In the genomic region with DNA sequence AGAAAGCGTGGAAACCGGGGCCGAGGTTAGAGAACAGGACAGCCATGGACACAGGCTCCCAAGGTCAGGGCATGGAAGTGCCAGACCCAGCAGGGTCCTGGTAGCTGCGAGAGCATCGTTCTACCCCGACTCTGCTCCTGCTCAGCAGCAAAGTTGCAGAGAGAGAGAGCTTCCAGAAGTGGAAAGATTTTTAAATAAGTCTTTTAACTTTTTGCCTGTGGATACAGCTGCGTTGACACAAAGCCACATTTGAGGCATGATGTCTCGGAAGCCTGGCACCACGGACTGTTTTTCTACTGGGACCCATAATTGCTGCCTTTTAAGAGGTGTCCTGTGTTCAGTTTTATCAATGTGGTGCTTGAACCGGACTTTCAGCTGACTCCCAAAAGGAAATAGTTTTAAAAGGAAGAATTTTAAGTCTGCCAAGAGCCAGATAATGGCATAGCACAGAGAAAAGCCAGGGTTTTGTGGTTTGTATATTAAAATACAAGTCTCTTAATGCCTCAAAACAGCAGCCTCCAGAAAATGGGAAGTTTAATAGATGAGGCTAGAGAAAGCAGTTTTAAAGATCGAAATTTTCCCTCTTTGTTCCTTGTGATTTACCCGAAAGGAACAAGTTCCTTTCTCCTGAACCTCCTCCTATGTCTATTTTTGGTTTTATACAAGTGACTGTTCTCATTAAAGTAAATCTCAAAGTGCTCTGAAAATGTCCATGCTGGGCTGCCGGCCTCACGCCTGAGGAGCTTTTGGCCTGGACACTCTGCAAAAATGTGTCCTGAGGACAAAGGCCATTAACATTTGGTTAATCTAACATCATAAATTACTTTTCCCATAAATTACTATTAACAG, we compare ENCODE assay signal across 8 cellular contexts.
DNase-seq lines count a peak whose midpoint lies in the region; ATAC-seq, FAIRE-seq and TF ChIP-seq lines count a peak whose summit lies in the region.
"Had no signal": no experiment of that assay in that cellular context is flagged by ENCODE, and none has a peak within 500 bp of the region (broad histone marks: within the 10 kb centered on the region; RNA-seq: fewer than 3 reads in every experiment).

No MANE protein-coding gene starts in this region.

- H3K4me1 Mint-ChIP-seq in astrocyte (ENCODE audit: low read depth, unreplicated experiment), result peaks cover 14% of the 10 kb centered on the region

- peak; percentile 56 for DNase-seq in astrocyte (ENCODE audit: low read depth)
- peak in 1 of 2 donors; percentile 32 for DNase-seq in heart right ventricle
- peak; percentile 18 for DNase-seq in occipital lobe (lab: John Stamatoyannopoulos, UW)
- DNase-seq in upper lobe of right lung, result no peak
- DNase-seq in germinal center (ENCODE audit: low spot score), result no peak
- DNase-seq in NCI-H510A (lab: John Stamatoyannopoulos, UW), result no peak
- DNase-seq: activated CD4-positive, alpha-beta T cell treated with anti-CD3 and anti-CD28 coated beads, Interleukin-2, amount 50 U/mL, for 1 hour had no signal

- no peak overlapping the region for H3K27ac ChIP-seq in astrocyte (ENCODE audit: low read depth, low read length)
- H3K27ac ChIP-seq in heart right ventricle, result peak overlapping the region; percentile 37 to 88 (median 63)
- peak overlapping the region; percentile 70 for H3K27ac ChIP-seq in upper lobe of right lung

- H3K9me3 Mint-ChIP-seq in astrocyte (ENCODE audit: unreplicated experiment), result peaks cover 7% of the 10 kb centered on the region

- peaks cover 11% of the 10 kb centered on the region for H3K36me3 Mint-ChIP-seq in astrocyte (ENCODE audit: low read depth, unreplicated experiment)

- no peak overlapping the region for H3K4me3 Mint-ChIP-seq in astrocyte (ENCODE audit: unreplicated experiment)

- H3K9ac ChIP-seq in astrocyte (ENCODE audit: low read length), result no peak overlapping the region

- H4K20me1 ChIP-seq in astrocyte (ENCODE audit: insufficient read depth, low read length), result no peaks in the 10 kb centered on the region

- no peak overlapping the region for H3K27ac Mint-ChIP-seq in astrocyte (ENCODE audit: unreplicated experiment)

- H3K36me3 ChIP-seq in astrocyte (ENCODE audit: insufficient read depth, low read length) (no peaks in the 10 kb centered on the region), heart right ventricle (no peaks in the 10 kb centered on the region), upper lobe of right lung (no peaks in the 10 kb centered on the region)

- H3K9me3 ChIP-seq in astrocyte (ENCODE audit: insufficient read depth, low read depth, low read length), result no peaks in the 10 kb centered on the region
- peaks cover 0 to 4% (median 0%) of the 10 kb centered on the region in 11 donors for H3K9me3 ChIP-seq in heart right ventricle
- no peaks in the 10 kb centered on the region for H3K9me3 ChIP-seq in upper lobe of right lung

- H3K4me3 ChIP-seq in astrocyte (ENCODE audit: insufficient read depth, low read depth, low read length) (no peak overlapping the region), heart right ventricle (peak overlapping the region in 5 of 10 donors; percentile 1 to 8 (median 6)), upper lobe of right lung (no peak overlapping the region)

- H3K27me3 Mint-ChIP-seq in astrocyte (ENCODE audit: low read depth, unreplicated experiment), result peaks cover 2% of the 10 kb centered on the region

- TF ChIP-seq CTCF in astrocyte (IDR thresholded peaks at IDR 0.05; ENCODE audit: insufficient read depth, low read depth, low read length) (no peak), heart right ventricle (IDR thresholded peaks at IDR 0.05) (no peak), upper lobe of right lung (IDR thresholded peaks at IDR 0.05) (no peak)

- H3K27me3 ChIP-seq in astrocyte (ENCODE audit: insufficient read depth, low read length), result no peaks in the 10 kb centered on the region
- no peaks in the 10 kb centered on the region for H3K27me3 ChIP-seq in heart right ventricle
- H3K27me3 ChIP-seq in upper lobe of right lung, result no peaks in the 10 kb centered on the region

- H3K4me2 ChIP-seq in astrocyte (ENCODE audit: low read length), result peak overlapping the region; percentile 23

- peak; percentile 28 to 67 (median 64) for ATAC-seq in heart right ventricle
- no peak for ATAC-seq in upper lobe of right lung
- ATAC-seq in HG03521 (IDR thresholded peaks at IDR 0.05; ENCODE audit: unreplicated experiment), result no peak

- H3K4me1 ChIP-seq in astrocyte (ENCODE audit: insufficient read depth, low read length) (peaks cover 9% of the 10 kb centered on the region), heart right ventricle (peaks cover 10 to 33% (median 22%) of the 10 kb centered on the region in 9 donors), upper lobe of right lung (peaks cover 4% of the 10 kb centered on the region)

- peak overlapping the region; percentile 57 for H2AFZ ChIP-seq in astrocyte (ENCODE audit: low read depth, low read length)

- no peaks in the 10 kb centered on the region for H3K79me2 ChIP-seq in astrocyte (ENCODE audit: insufficient read depth, low read length)

- intact Hi-C loops in heart right ventricle (cut with DNase I), result no loop called here
- intact Hi-C loops in upper lobe of right lung (cut with DNase I), result no loop called here

- 29 to 43% methylated on average over 14 of the region's 14 CpGs for WGBS in heart right ventricle, 2 donors

- peak; percentile 5 for FAIRE-seq in astrocyte (lab: Jason Lieb, UNC)

Comparison
In these comparisons a context has a peak if more than half of its experiments do, and no peak if none do; other contexts are left out.
1. DNase-seq: peak in astrocyte (single experiment) and occipital lobe (single experiment); none in upper lobe of right lung (single experiment), germinal center (single experiment) and NCI-H510A (single experiment).
2. ATAC-seq: peak in heart right ventricle (8 of 8); none in upper lobe of right lung (single experiment) and HG03521 (single experiment).